In the genomic region with DNA sequence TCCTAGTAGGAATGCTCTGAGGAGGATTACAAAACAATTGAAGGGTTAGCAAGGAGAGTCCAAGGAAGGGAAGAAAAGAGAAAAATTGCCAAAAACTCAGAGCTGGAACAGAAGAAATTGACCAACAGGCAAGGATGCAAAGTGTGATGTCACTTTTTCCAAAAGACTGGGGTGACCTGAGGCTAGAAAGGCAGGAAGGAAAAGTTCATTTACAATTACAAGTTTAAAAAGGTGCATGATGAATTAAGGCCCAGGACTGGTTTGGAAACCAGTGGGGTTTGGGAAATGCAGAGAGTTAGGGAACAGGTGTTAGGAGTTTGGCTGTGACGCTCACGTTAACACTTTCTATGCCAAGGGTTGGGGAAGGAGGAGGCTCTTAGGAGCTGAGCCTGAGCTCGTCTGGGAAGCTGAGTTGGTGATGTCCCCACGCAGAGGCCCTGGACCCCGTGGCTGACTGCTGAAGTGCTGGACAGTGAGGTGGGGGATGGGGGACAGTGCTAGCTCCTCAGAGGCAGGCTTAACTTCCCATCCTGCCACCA, we compare ENCODE assay signal across 19 cellular contexts.
DNase-seq lines count a peak whose midpoint lies in the region; ATAC-seq and TF ChIP-seq lines count a peak whose summit lies in the region.
"Had no signal": no experiment of that assay in that cellular context is flagged by ENCODE, and none has a peak within 500 bp of the region (broad histone marks: within the 10 kb centered on the region; RNA-seq: fewer than 3 reads in every experiment).

No MANE protein-coding gene starts in this region.

- no TSS peak for BruUV-seq in PC-9 (replicated peaks; lab: Mats Ljungman, UMichigan)

- H3K27me3 ChIP-seq in PC-9 (ENCODE audit: insufficient read depth, low read depth) (no peaks in the 10 kb centered on the region), left ventricle myocardium inferior (ENCODE audit: low read depth) (no peaks in the 10 kb centered on the region), neural progenitor cell (no peaks in the 10 kb centered on the region), uterus (no peaks in the 10 kb centered on the region)
- H3K27me3 ChIP-seq: right lobe of liver had no signal

- no peak overlapping the region for H3K4me3 Mint-ChIP-seq in neural progenitor cell
- H3K4me3 Mint-ChIP-seq: activated CD4-positive, alpha-beta T cell treated with anti-CD3 and anti-CD28 coated beads, Interleukin-2, amount 10 ng/mL, durations not matched to agents 7 days and 5 days; neural crest cell had no signal

- TF ChIP-seq POLR2A in uterus (IDR thresholded peaks at IDR 0.05), result no peak

- H3K4me2 ChIP-seq in PC-9 (peak overlapping the region; percentile 32), neural progenitor cell (peak overlapping the region; percentile 54)

- no peaks in the 10 kb centered on the region for H3K36me3 ChIP-seq in PC-9 (ENCODE audit: low read depth)
- no peaks in the 10 kb centered on the region for H3K36me3 ChIP-seq in left ventricle myocardium inferior
- H3K36me3 ChIP-seq in neural progenitor cell, result no peaks in the 10 kb centered on the region
- no peaks in the 10 kb centered on the region for H3K36me3 ChIP-seq in uterus
- H3K36me3 ChIP-seq in mucosa of descending colon (ENCODE audit: low read depth), result no peaks in the 10 kb centered on the region
- H3K36me3 ChIP-seq: right lobe of liver had no signal

- H3K27ac Mint-ChIP-seq in neural progenitor cell, result no peak overlapping the region
- H3K27ac Mint-ChIP-seq: activated CD4-positive, alpha-beta T cell treated with anti-CD3 and anti-CD28 coated beads, Interleukin-2, amount 10 ng/mL, durations not matched to agents 7 days and 5 days had no signal

- H3K9me2 ChIP-seq in PC-9 (ENCODE audit: insufficient read depth), result no peaks in the 10 kb centered on the region

- ATAC-seq in mucosa of descending colon, result no peak
- ATAC-seq in HG03175 (IDR thresholded peaks at IDR 0.05; ENCODE audit: unreplicated experiment), result no peak
- ATAC-seq: PC-3 had no signal

- TF ChIP-seq CTCF in PC-9 (conservative IDR thresholded peaks at IDR 0.05), result no peak
- TF ChIP-seq CTCF in left ventricle myocardium inferior (IDR thresholded peaks at IDR 0.05; ENCODE audit: borderline replicate concordance), result no peak
- no peak for TF ChIP-seq CTCF in neural progenitor cell (IDR thresholded peaks at IDR 0.05)
- no peak for TF ChIP-seq CTCF in uterus (IDR thresholded peaks at IDR 0.05)
- TF ChIP-seq CTCF in mucosa of descending colon (IDR thresholded peaks at IDR 0.05), result no peak

- H3K4me3 ChIP-seq in PC-9 (no peak overlapping the region), left ventricle myocardium inferior (no peak overlapping the region), neural progenitor cell (no peak overlapping the region), uterus (no peak overlapping the region), mucosa of descending colon (no peak overlapping the region)
- H3K4me3 ChIP-seq: right lobe of liver had no signal

- no peak overlapping the region for H3K9ac ChIP-seq in neural progenitor cell

- no peaks in the 10 kb centered on the region for H4K20me1 ChIP-seq in PC-9 (ENCODE audit: insufficient read depth)
- no peaks in the 10 kb centered on the region for H4K20me1 ChIP-seq in neural progenitor cell (ENCODE audit: low read depth)

- H3K9me3 Mint-ChIP-seq in neural progenitor cell, result peaks cover 4% of the 10 kb centered on the region
- H3K9me3 Mint-ChIP-seq: neural crest cell had no signal

- peaks cover 9% of the 10 kb centered on the region for H3K4me1 Mint-ChIP-seq in neural progenitor cell
- H3K4me1 Mint-ChIP-seq: activated CD4-positive, alpha-beta T cell treated with anti-CD3 and anti-CD28 coated beads, Interleukin-2, amount 10 ng/mL, durations not matched to agents 7 days and 5 days had no signal

- H3K27ac ChIP-seq in PC-9 (no peak overlapping the region), left ventricle myocardium inferior (replicated peaks) (peak overlapping the region; percentile 58), neural progenitor cell (peak overlapping the region; percentile 36), uterus (peak overlapping the region; percentile 60 to 86)
- H3K27ac ChIP-seq: right lobe of liver had no signal

- H3K27me3 Mint-ChIP-seq in neural progenitor cell (ENCODE audit: insufficient read depth, low read depth), result peaks cover 14% of the 10 kb centered on the region

- CTCF ChIA-PET in PC-9 (lab: Charles Lee), result interaction anchor here (0.6 to 1.3 kb wide), 3 partner anchors 23 to 102 kb away, joined by 3 to 17 read pairs (median 9); no protein-coding TSS in a partner anchor

- peaks cover 27% of the 10 kb centered on the region for H3K4me1 ChIP-seq in PC-9 (replicated peaks; ENCODE audit: insufficient read depth)
- peaks cover 25% of the 10 kb centered on the region for H3K4me1 ChIP-seq in left ventricle myocardium inferior
- peaks cover 29% of the 10 kb centered on the region for H3K4me1 ChIP-seq in neural progenitor cell
- no peaks in the 10 kb centered on the region for H3K4me1 ChIP-seq in uterus
- H3K4me1 ChIP-seq in mucosa of descending colon (ENCODE audit: low read depth), result no peaks in the 10 kb centered on the region
- H3K4me1 ChIP-seq: right lobe of liver had no signal

- H2AFZ ChIP-seq in PC-9 (no peak overlapping the region), neural progenitor cell (replicated peaks) (no peak overlapping the region)

- POLR2A ChIA-PET in PC-9 (lab: Charles Lee; ENCODE audit: unreplicated experiment), result no interaction called here

- DNase-seq in PC-9, result no peak
- DNase-seq in left ventricle myocardium inferior, result no peak
- DNase-seq in neural progenitor cell (ENCODE audit: low spot score), result peak; percentile 54
- peak in 1 of 2 donors; percentile 33 for DNase-seq in uterus
- no peak for DNase-seq in mucosa of descending colon
- no peak for DNase-seq in HK-2 (ENCODE audit: unreplicated experiment)
- DNase-seq: activated CD4-positive, alpha-beta T cell treated with anti-CD3 and anti-CD28 coated beads, Interleukin-2, amount 10 ng/mL, durations not matched to agents 7 days and 5 days; activated naive CD4-positive, alpha-beta T cell; AML-193; anterior cingulate cortex; Calu3; foreskin fibroblast; MV-4-11; NCI-H526 treated with DMSO at 0.1 percent for 48 hours; PC-3; right lobe of liver; stimulated activated CD4-positive, alpha-beta T cell treated with anti-CD3 and anti-CD28 coated beads, Interleukin-2, amount 100 ng/mL, for 48 hours had no signal

- intact Hi-C loops in PC-9 (cut with micrococcal nuclease; ENCODE audit: unreplicated experiment), result no loop called here
- intact Hi-C loops in left ventricle myocardium inferior (cut with micrococcal nuclease), result no loop called here
- intact Hi-C loops in uterus (cut with DNase I; ENCODE audit: low total_unique reads), result no loop called here
- intact Hi-C loops in mucosa of descending colon (cut with DNase I, micrococcal nuclease), result no loop called here

- no peaks in the 10 kb centered on the region for H3K36me3 Mint-ChIP-seq in neural progenitor cell

- H3K9me3 ChIP-seq in PC-9 (ENCODE audit: insufficient read depth, low read depth) (no peaks in the 10 kb centered on the region), left ventricle myocardium inferior (replicated peaks) (no peaks in the 10 kb centered on the region), neural progenitor cell (ENCODE audit: low read depth) (no peaks in the 10 kb centered on the region), uterus (no peaks in the 10 kb centered on the region), mucosa of descending colon (no peaks in the 10 kb centered on the region)
- H3K9me3 ChIP-seq: right lobe of liver had no signal

- peaks cover 24% of the 10 kb centered on the region for H3F3A ChIP-seq in PC-9 (ENCODE audit: insufficient read depth, low read depth)
- peaks cover 36% of the 10 kb centered on the region for H3F3A ChIP-seq in neural progenitor cell (ENCODE audit: low read depth)

- H3K79me2 ChIP-seq in PC-9 (ENCODE audit: low read depth) (no peaks in the 10 kb centered on the region), neural progenitor cell (ENCODE audit: low read depth) (no peaks in the 10 kb centered on the region)
